1 cellular context compared by ENCODE assay signal in the genomic region with DNA sequence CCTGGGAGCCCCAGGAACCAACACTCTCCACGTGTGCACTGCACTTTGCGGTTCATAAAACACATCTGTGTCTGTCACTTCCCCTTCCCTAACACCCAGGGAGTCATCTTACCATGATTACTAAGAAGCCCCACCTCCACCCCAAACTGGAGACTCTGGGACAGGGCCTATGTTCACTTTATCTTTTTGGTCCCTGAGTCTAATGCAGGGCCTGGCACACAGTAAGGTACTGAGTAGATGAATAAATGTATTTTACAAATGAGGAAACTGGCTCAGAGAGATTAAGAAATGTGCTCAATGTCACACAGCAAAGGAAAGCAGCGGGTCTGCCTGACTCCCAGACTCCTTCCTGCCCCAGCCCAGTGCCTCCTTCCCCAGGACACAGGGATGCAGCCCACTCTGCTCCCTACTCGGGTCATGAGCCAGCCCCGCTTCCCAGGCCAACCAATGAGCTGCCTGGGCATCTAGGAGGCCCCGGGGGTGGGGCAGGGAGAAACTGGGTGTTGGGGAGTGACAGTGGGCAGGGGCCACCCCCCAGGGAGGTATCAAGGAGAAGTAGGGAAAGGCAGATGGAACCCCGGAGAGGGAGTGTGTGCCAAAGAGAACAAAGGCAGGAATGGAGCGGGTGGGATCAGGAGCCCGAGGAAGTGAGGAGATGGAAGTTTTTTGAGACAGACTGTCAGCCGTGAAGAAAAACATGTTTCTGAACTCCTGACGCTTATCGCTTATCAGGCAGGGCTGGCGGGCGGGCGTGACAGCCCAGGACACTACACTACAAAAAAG.
A peak's percentile ranks its signal among the peaks of the same experiment; 100 is the strongest.
TF ChIP-seq lines count a peak whose summit lies in the region.

No MANE protein-coding gene starts in this region.

TF ChIP-seq in endothelial cell of umbilical vein, 7 proteins besides CTCF, POLR2A, EP300 and RAD21:
- TF ChIP-seq POLR2AphosphoS5 (IDR thresholded peaks at IDR 0.05; ENCODE audit: insufficient read depth, low read depth, low read length) (peak; percentile 6), GATA2 (IDR thresholded peaks at IDR 0.05; ENCODE audit: insufficient read depth, insufficient read length, low read depth, low read length) (peak; percentile 17), FOS (IDR thresholded peaks at IDR 0.05; ENCODE audit: borderline replicate concordance, insufficient read depth, low read length) (no peak)
TF ChIP-seq in endothelial cell of umbilical vein: peak in this region for 2.
